ENCODE assay signal across 29 cellular contexts in the genomic region with DNA sequence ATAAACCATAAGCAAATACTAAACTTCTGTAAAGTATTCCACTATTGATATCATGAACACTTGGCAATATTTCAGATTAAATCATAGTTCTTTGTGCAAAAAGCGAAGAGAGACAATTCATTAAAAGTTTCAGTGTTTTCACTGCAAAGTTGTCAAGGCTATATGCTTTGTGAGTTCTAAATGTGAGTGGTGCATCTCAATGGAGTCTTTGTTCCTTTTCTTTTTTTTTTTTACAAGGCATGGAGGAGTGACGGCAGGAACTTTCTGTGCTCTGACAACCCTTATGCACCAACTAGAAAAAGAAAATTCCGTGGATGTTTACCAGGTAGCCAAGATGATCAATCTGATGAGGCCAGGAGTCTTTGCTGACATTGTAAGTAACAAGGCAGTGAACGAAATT.
"Had no signal": no experiment of that assay in that cellular context is flagged by ENCODE, and none has a peak within 500 bp of the region (broad histone marks: within the 10 kb centered on the region; RNA-seq: fewer than 3 reads in every experiment).

No MANE protein-coding gene starts in this region.

- H3K4me3 ChIP-seq: left lung, lower lobe of right lung, neural progenitor cell, prostate gland, skin epidermis, stomach, testis, thyroid gland, transverse colon, upper lobe of left lung had no signal

- H3K36me3 Mint-ChIP-seq: immature natural killer cell; naive thymus-derived CD8-positive, alpha-beta T cell; stimulated activated naive B cell treated with anti-CD40 and anti-IgM and Interleukin-4, amounts not matched to agents 10 μg/mL and 1 μg/mL and 100 μg/mL, for 72 hours had no signal

- H3K27me3 ChIP-seq: left lung, neural progenitor cell, neutrophil, stomach, testis, thyroid gland, transverse colon, upper lobe of left lung had no signal

- H3K9me3 Mint-ChIP-seq: nephron; neural progenitor cell; stimulated activated naive B cell treated with anti-CD40 and anti-IgM and Interleukin-4, amounts not matched to agents 10 μg/mL and 1 μg/mL and 100 μg/mL, for 72 hours had no signal

- H3K4me1 Mint-ChIP-seq: immature natural killer cell; naive thymus-derived CD8-positive, alpha-beta T cell; nephron; neural progenitor cell; stimulated activated naive B cell treated with anti-CD40 and anti-IgM and Interleukin-4, amounts not matched to agents 10 μg/mL and 1 μg/mL and 100 μg/mL, for 72 hours had no signal

- H3K4me1 ChIP-seq: left lung, lower lobe of right lung, neural progenitor cell, prostate gland, stomach, testis, thyroid gland, transverse colon, upper lobe of left lung had no signal

- H3K36me3 ChIP-seq: left lung, lower lobe of right lung, neutrophil, prostate gland, thyroid gland, transverse colon, upper lobe of left lung had no signal

- ATAC-seq: left colon; left lung; lower lobe of right lung; naive thymus-derived CD8-positive, alpha-beta T cell; right cardiac atrium; sciatic nerve; stimulated activated naive B cell treated with anti-CD40 and anti-IgM and Interleukin-4, amounts not matched to agents 10 μg/mL and 1 μg/mL and 100 μg/mL, for 72 hours; stimulated activated naive CD8-positive, alpha-beta T cell treated with anti-CD3 and anti-CD28 coated beads, Interleukin-15, Interleukin-2, amounts not matched to agents 100 U/mL and 50 U/mL, for 24 hours had no signal

- H3K27ac Mint-ChIP-seq: immature natural killer cell; naive thymus-derived CD8-positive, alpha-beta T cell; nephron; neural progenitor cell; stimulated activated naive B cell treated with anti-CD40 and anti-IgM and Interleukin-4, amounts not matched to agents 10 μg/mL and 1 μg/mL and 100 μg/mL, for 72 hours had no signal

- H3K27ac ChIP-seq: left lung, lower lobe of right lung, neural progenitor cell, neutrophil, prostate gland, skin epidermis, stomach, thyroid gland, transverse colon, upper lobe of left lung had no signal

- H3K9me3 ChIP-seq: left lung, lower lobe of right lung, neutrophil, prostate gland, stomach, testis, thyroid gland, transverse colon, upper lobe of left lung had no signal

- H3K4me2 ChIP-seq: neural progenitor cell had no signal

- H3K4me3 Mint-ChIP-seq: immature natural killer cell; naive thymus-derived CD8-positive, alpha-beta T cell; nephron; neural progenitor cell; stimulated activated naive B cell treated with anti-CD40 and anti-IgM and Interleukin-4, amounts not matched to agents 10 μg/mL and 1 μg/mL and 100 μg/mL, for 72 hours had no signal

- DNase-seq: hypothalamus; immature natural killer cell; kidney; left colon; left lung; lower lobe of right lung; mammary epithelial cell; mesenchymal stem cell; naive thymus-derived CD8-positive, alpha-beta T cell; occipital lobe; retina; right cardiac atrium; stimulated activated CD4-positive, alpha-beta T cell treated with anti-CD3 and anti-CD28 coated beads, Interleukin-12 subunit alpha, Interleukin-12 subunit beta, amount 100 ng/mL, for 4 hours; stimulated activated CD4-positive, alpha-beta T cell treated with anti-CD3 and anti-CD28 coated beads, Interleukin-15, amount 100 ng/mL, for 24 hours; stimulated activated CD4-positive, alpha-beta T cell treated with anti-CD3 and anti-CD28 coated beads, Interleukin-2, amount 100 ng/mL, for 24 hours; stimulated activated CD4-positive, alpha-beta T cell treated with anti-CD3 and anti-CD28 coated beads, Interleukin-4, amount 100 ng/mL, for 1 hour; stimulated activated naive B cell treated with anti-CD40 and anti-IgM and Interleukin-4, amounts not matched to agents 10 μg/mL and 1 μg/mL and 100 μg/mL, for 72 hours; stimulated activated naive CD8-positive, alpha-beta T cell treated with anti-CD3 and anti-CD28 coated beads, Interleukin-15, Interleukin-2, amounts not matched to agents 100 U/mL and 50 U/mL, for 24 hours; stomach; testis; thyroid gland; transverse colon; upper lobe of left lung had no signal

- H3K27me3 Mint-ChIP-seq: naive thymus-derived CD8-positive, alpha-beta T cell had no signal

- H2AFZ ChIP-seq: neural progenitor cell had no signal
